17 cellular contexts compared by ENCODE assay signal in the genomic region with DNA sequence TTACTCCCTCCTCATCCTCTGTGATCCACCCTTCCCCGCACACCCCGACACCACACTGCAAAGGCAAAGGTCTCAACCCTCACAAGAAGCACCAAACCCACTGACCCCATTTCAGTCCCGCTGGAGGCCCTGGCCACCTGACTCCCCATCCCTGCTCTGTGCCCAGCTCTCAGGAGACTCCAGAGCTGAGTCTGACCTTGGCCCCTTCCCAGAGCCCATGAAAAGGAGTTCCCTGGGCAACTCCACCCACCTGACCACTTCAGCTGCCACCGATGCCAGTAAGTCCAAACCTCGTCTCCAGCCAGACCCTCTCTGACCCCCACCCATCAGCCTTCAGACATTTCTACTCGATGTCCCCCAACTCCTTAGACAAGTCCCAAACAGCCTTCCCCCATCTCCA. TPM values are rescaled to one million over a fixed set of nuclear protein-coding genes. Genes with fewer than 3 reads are reported as not detected.
DNase-seq lines count a peak whose midpoint lies in the region; ATAC-seq and TF ChIP-seq lines count a peak whose summit lies in the region.
"Had no signal": no experiment of that assay in that cellular context is flagged by ENCODE, and none has a peak within 500 bp of the region (broad histone marks: within the 10 kb centered on the region; RNA-seq: fewer than 3 reads in every experiment).

No MANE protein-coding gene starts in this region.

- no peak overlapping the region for H3K4me3 Mint-ChIP-seq in activated T-cell treated with anti-CD3 and anti-CD28 coated beads, Interleukin-2, amount 50 U/mL, for 24 hours
- H3K4me3 Mint-ChIP-seq in activated T-cell treated with anti-CD3 and anti-CD28 coated beads, Interleukin-2, amount 50 U/mL, for 4 hours, result no peak overlapping the region
- peak overlapping the region; percentile 78 for H3K4me3 Mint-ChIP-seq in endothelial cell (ENCODE audit: unreplicated experiment)
- H3K4me3 Mint-ChIP-seq in naive thymus-derived CD4-positive, alpha-beta T cell, result no peak overlapping the region
- H3K4me3 Mint-ChIP-seq: T-helper 2 cell treated with Interferon-gamma antibody and Interleukin-4, amounts not matched to agents 5 μg/mL and 100 μg/mL, for 36 hours had no signal

- peak overlapping the region in 3 of 5 donors; percentile 1 to 14 (median 7) for H3K9ac ChIP-seq in subcutaneous abdominal adipose tissue (ENCODE audit: low read length in 5 of 5)

- H3K36me3 ChIP-seq in naive thymus-derived CD4-positive, alpha-beta T cell (ENCODE audit: control insufficient read depth in 2 of 3, insufficient read depth in 3 of 3, low read length in 3 of 3), result no peaks in the 10 kb centered on the region
- peaks cover 0 to 23% (median 12%) of the 10 kb centered on the region in 5 donors for H3K36me3 ChIP-seq in subcutaneous abdominal adipose tissue (ENCODE audit: control insufficient read depth in 5 of 5, insufficient read depth in 5 of 5, low read length in 5 of 5)

- no peak for TF ChIP-seq CTCF in endothelial cell (IDR thresholded peaks at IDR 0.05; ENCODE audit: unreplicated experiment)

- DNase-seq in activated T-cell treated with anti-CD3 and anti-CD28 coated beads, Interleukin-2, amount 50 U/mL, for 24 hours, result no peak
- no peak for DNase-seq in activated T-cell treated with anti-CD3 and anti-CD28 coated beads, Interleukin-2, amount 50 U/mL, for 4 hours
- DNase-seq in endothelial cell (ENCODE audit: low spot score), result no peak
- no peak for DNase-seq in naive thymus-derived CD4-positive, alpha-beta T cell
- no peak for DNase-seq in DMS79 (lab: John Stamatoyannopoulos, UW)
- no peak for DNase-seq in NCI-H187 treated with DMSO at 0.1 percent for 48 hours (lab: John Stamatoyannopoulos, UW)
- no peak for DNase-seq in stimulated activated CD4-positive, alpha-beta T cell treated with anti-CD3 and anti-CD28 coated beads, Interleukin-2, amount 100 ng/mL, for 24 hours
- DNase-seq: central memory CD4-positive, alpha-beta T cell; DMS53; foreskin keratinocyte; mammary epithelial cell; NCI-H1694; NCI-H510A treated with DMSO at 0.1 percent for 48 hours; stimulated activated CD4-positive, alpha-beta T cell treated with anti-CD3 and anti-CD28 coated beads, Interleukin-4, amount 100 ng/mL, for 1 hour; transverse colon had no signal

- no peaks in the 10 kb centered on the region for H3K4me1 Mint-ChIP-seq in activated T-cell treated with anti-CD3 and anti-CD28 coated beads, Interleukin-2, amount 50 U/mL, for 24 hours (ENCODE audit: low read depth)
- peaks cover 5% of the 10 kb centered on the region for H3K4me1 Mint-ChIP-seq in activated T-cell treated with anti-CD3 and anti-CD28 coated beads, Interleukin-2, amount 50 U/mL, for 4 hours (ENCODE audit: low read depth)
- peaks cover 55% of the 10 kb centered on the region for H3K4me1 Mint-ChIP-seq in endothelial cell (ENCODE audit: unreplicated experiment)
- H3K4me1 Mint-ChIP-seq in naive thymus-derived CD4-positive, alpha-beta T cell, result peaks cover 7 to 55% (median 26%) of the 10 kb centered on the region in 7 donors

- H3K27ac ChIP-seq in naive thymus-derived CD4-positive, alpha-beta T cell (ENCODE audit: low read depth, low read length), result no peak overlapping the region
- H3K27ac ChIP-seq in subcutaneous abdominal adipose tissue (ENCODE audit: low read depth, low read length), result peak overlapping the region; percentile 96
- H3K27ac ChIP-seq: foreskin keratinocyte, transverse colon had no signal

- intact Hi-C loops in naive thymus-derived CD4-positive, alpha-beta T cell (cut with micrococcal nuclease), result no loop called here

- CTCF ChIA-PET in naive thymus-derived CD4-positive, alpha-beta T cell (lab: Charles Lee), result no interaction called here

- H3K9me3 Mint-ChIP-seq in activated T-cell treated with anti-CD3 and anti-CD28 coated beads, Interleukin-2, amount 50 U/mL, for 24 hours, result no peaks in the 10 kb centered on the region
- H3K9me3 Mint-ChIP-seq in activated T-cell treated with anti-CD3 and anti-CD28 coated beads, Interleukin-2, amount 50 U/mL, for 4 hours, result no peaks in the 10 kb centered on the region
- H3K9me3 Mint-ChIP-seq in endothelial cell (ENCODE audit: unreplicated experiment), result no peaks in the 10 kb centered on the region
- H3K9me3 Mint-ChIP-seq in naive thymus-derived CD4-positive, alpha-beta T cell, result peaks cover 0 to 2% (median 0%) of the 10 kb centered on the region in 11 donors
- H3K9me3 Mint-ChIP-seq: T-helper 2 cell treated with Interferon-gamma antibody and Interleukin-4, amounts not matched to agents 5 μg/mL and 100 μg/mL, for 36 hours had no signal

- no peaks in the 10 kb centered on the region for H3K4me1 ChIP-seq in naive thymus-derived CD4-positive, alpha-beta T cell (ENCODE audit: control insufficient read depth in 2 of 2, insufficient read depth in 2 of 2, low read length in 2 of 2)
- peaks cover 11 to 65% (median 58%) of the 10 kb centered on the region in 5 donors for H3K4me1 ChIP-seq in subcutaneous abdominal adipose tissue (ENCODE audit: control insufficient read depth in 5 of 5, insufficient read depth in 5 of 5, low read length in 5 of 5)
- H3K4me1 ChIP-seq: foreskin keratinocyte had no signal

- H3K27ac Mint-ChIP-seq in activated T-cell treated with anti-CD3 and anti-CD28 coated beads, Interleukin-2, amount 50 U/mL, for 24 hours, result peak overlapping the region; percentile 17
- peak overlapping the region; percentile 90 for H3K27ac Mint-ChIP-seq in endothelial cell (ENCODE audit: unreplicated experiment)
- H3K27ac Mint-ChIP-seq in naive thymus-derived CD4-positive, alpha-beta T cell, result peak overlapping the region in 8 of 9 donors; percentile 25 to 76 (median 48)
- H3K27ac Mint-ChIP-seq: T-helper 2 cell treated with Interferon-gamma antibody and Interleukin-4, amounts not matched to agents 5 μg/mL and 100 μg/mL, for 36 hours had no signal

- no peaks in the 10 kb centered on the region for H3K27me3 ChIP-seq in naive thymus-derived CD4-positive, alpha-beta T cell (ENCODE audit: control insufficient read depth in 2 of 2, insufficient read depth in 2 of 2, low read length in 2 of 2)
- no peaks in the 10 kb centered on the region for H3K27me3 ChIP-seq in subcutaneous abdominal adipose tissue (ENCODE audit: control insufficient read depth in 5 of 5, insufficient read depth in 4 of 5, low read length in 5 of 5)
- H3K27me3 ChIP-seq: foreskin keratinocyte, transverse colon had no signal

- no peak overlapping the region for H3K4me3 ChIP-seq in naive thymus-derived CD4-positive, alpha-beta T cell (ENCODE audit: low read length)
- H3K4me3 ChIP-seq in subcutaneous abdominal adipose tissue (ENCODE audit: low read depth in 1 of 5, low read length in 5 of 5), result peak overlapping the region in 4 of 5 donors; percentile 44 to 57 (median 52)
- H3K4me3 ChIP-seq: transverse colon had no signal

- POLR2A ChIA-PET in naive thymus-derived CD4-positive, alpha-beta T cell (lab: Charles Lee), result interaction anchor here (1.1 kb wide), 1 partner anchor 45 kb away, joined by 3 read pairs; no protein-coding TSS in a partner anchor

- no peak for ATAC-seq in activated T-cell treated with anti-CD3 and anti-CD28 coated beads, Interleukin-2, amount 50 U/mL, for 4 hours
- ATAC-seq in naive thymus-derived CD4-positive, alpha-beta T cell, result no peak
- ATAC-seq: foreskin keratinocyte had no signal

- no peaks in the 10 kb centered on the region for H3K9me3 ChIP-seq in naive thymus-derived CD4-positive, alpha-beta T cell (ENCODE audit: control insufficient read depth in 2 of 3, low read length in 3 of 3)
- no peaks in the 10 kb centered on the region for H3K9me3 ChIP-seq in subcutaneous abdominal adipose tissue (ENCODE audit: control insufficient read depth in 5 of 5, low read length in 5 of 5)
- H3K9me3 ChIP-seq: transverse colon had no signal

- H3K27me3 Mint-ChIP-seq in activated T-cell treated with anti-CD3 and anti-CD28 coated beads, Interleukin-2, amount 50 U/mL, for 24 hours, result no peaks in the 10 kb centered on the region
- no peaks in the 10 kb centered on the region for H3K27me3 Mint-ChIP-seq in activated T-cell treated with anti-CD3 and anti-CD28 coated beads, Interleukin-2, amount 50 U/mL, for 4 hours (ENCODE audit: low read depth)
- H3K27me3 Mint-ChIP-seq in endothelial cell (ENCODE audit: unreplicated experiment), result peaks cover 3% of the 10 kb centered on the region
- H3K27me3 Mint-ChIP-seq in naive thymus-derived CD4-positive, alpha-beta T cell, result no peaks in the 10 kb centered on the region

- H3K36me3 Mint-ChIP-seq in activated T-cell treated with anti-CD3 and anti-CD28 coated beads, Interleukin-2, amount 50 U/mL, for 24 hours (ENCODE audit: low read depth), result no peaks in the 10 kb centered on the region
- peaks cover 2% of the 10 kb centered on the region for H3K36me3 Mint-ChIP-seq in activated T-cell treated with anti-CD3 and anti-CD28 coated beads, Interleukin-2, amount 50 U/mL, for 4 hours (ENCODE audit: insufficient read depth)
- H3K36me3 Mint-ChIP-seq in endothelial cell (ENCODE audit: low read depth, unreplicated experiment), result peaks cover 7% of the 10 kb centered on the region
- peaks cover 0 to 4% (median 0%) of the 10 kb centered on the region in 5 donors for H3K36me3 Mint-ChIP-seq in naive thymus-derived CD4-positive, alpha-beta T cell

RNA-seq across cellular contexts. Expression of gene ARRB1, which starts 45.5 kb away (rescaled TPM):
- total RNA-seq in activated T-cell treated with anti-CD3 and anti-CD28 coated beads, Interleukin-2, amount 50 U/mL, for 4 hours, result 10 to 100 TPM; 16.7 to 25.1 (median 18.8) TPM
- total RNA-seq in endothelial cell (ENCODE audit: unreplicated experiment), result 197 TPM
- total RNA-seq in naive thymus-derived CD4-positive, alpha-beta T cell, result 100 to 1,000 TPM in 1 of 5 experiments, 10 to 100 TPM in 4; 47.8 to 104 (median 63.9) TPM
- 1 to 10 TPM; 7.5 to 9.0 TPM for polyA plus RNA-seq in naive thymus-derived CD4-positive, alpha-beta T cell

Comparison
In these comparisons a context has a peak if more than half of its experiments do, and no peak if none do; other contexts are left out.
1. H3K27ac Mint-ChIP-seq: peak in every context shown above with its lines; median percentile 90 in endothelial cell; 48 in naive thymus-derived CD4-positive, alpha-beta T cell; 17 in activated T-cell treated with anti-CD3 and anti-CD28 coated beads, Interleukin-2, amount 50 U/mL, for 24 hours.